Comparison of ENCODE assay signal across 8 cellular contexts in genomic region chr5:1816495-1817089, GRCh38. TPM values are rescaled to one million over a fixed set of nuclear protein-coding genes. Genes with fewer than 3 reads are reported as not detected.
DNase-seq lines count a peak whose midpoint lies in the region; ATAC-seq and TF ChIP-seq lines count a peak whose summit lies in the region.
"Not testable (repeated sequence)": the region's sequence is repeated elsewhere in the genome, so short reads cannot be mapped to it uniquely, and the experiment has no call there.

No MANE protein-coding gene starts in this region.

- not testable (repeated sequence) for H3K27me3 ChIP-seq in cardiac muscle cell, upper lobe of right lung

- not testable (repeated sequence) for H3K27ac ChIP-seq in HEK293 (ENCODE audit: extremely low read depth, low read depth, low read length); upper lobe of right lung
- H3K27ac ChIP-seq in cardiac muscle cell, result peak overlapping the region; percentile 23

- H3K36me3 Mint-ChIP-seq in WTC11, result peaks cover 91% of the 10 kb centered on the region
- H3K36me3 Mint-ChIP-seq in activated T-helper 17 cell treated with anti-CD3 and anti-CD28 coated beads, Interleukin-2, amount 50 U/mL, for 72 hours (ENCODE audit: low read depth), result peaks cover 100% of the 10 kb centered on the region
- H3K36me3 Mint-ChIP-seq in chondrocyte (ENCODE audit: low read depth), result peaks cover 62% of the 10 kb centered on the region
- peaks cover 44% of the 10 kb centered on the region for H3K36me3 Mint-ChIP-seq in natural killer cell treated with Interleukin-12 subunit alpha and Interleukin-12 subunit beta and Interleukin-15 and Interleukin-18, amount 100 ng/mL, for 72 hours
- H3K36me3 Mint-ChIP-seq in stimulated activated effector memory CD8-positive, alpha-beta T cell treated with anti-CD3 and anti-CD28 coated beads, Interleukin-12 subunit alpha, Interleukin-12 subunit beta, amount 100 ng/mL, for 72 hours, result peaks cover 94% of the 10 kb centered on the region

- H3K9me3 Mint-ChIP-seq in WTC11; activated T-helper 17 cell treated with anti-CD3 and anti-CD28 coated beads, Interleukin-2, amount 50 U/mL, for 72 hours; chondrocyte (ENCODE audit: low read depth); natural killer cell treated with Interleukin-12 subunit alpha and Interleukin-12 subunit beta and Interleukin-15 and Interleukin-18, amount 100 ng/mL, for 72 hours; stimulated activated effector memory CD8-positive, alpha-beta T cell treated with anti-CD3 and anti-CD28 coated beads, Interleukin-12 subunit alpha, Interleukin-12 subunit beta, amount 100 ng/mL, for 72 hours: not testable (repeated sequence)

- H3K4me3 Mint-ChIP-seq in WTC11; activated T-helper 17 cell treated with anti-CD3 and anti-CD28 coated beads, Interleukin-2, amount 50 U/mL, for 72 hours; chondrocyte (ENCODE audit: unreplicated experiment); natural killer cell treated with Interleukin-12 subunit alpha and Interleukin-12 subunit beta and Interleukin-15 and Interleukin-18, amount 100 ng/mL, for 72 hours; stimulated activated effector memory CD8-positive, alpha-beta T cell treated with anti-CD3 and anti-CD28 coated beads, Interleukin-12 subunit alpha, Interleukin-12 subunit beta, amount 100 ng/mL, for 72 hours: not testable (repeated sequence)

- H3K27me3 Mint-ChIP-seq in WTC11 (ENCODE audit: low read depth); activated T-helper 17 cell treated with anti-CD3 and anti-CD28 coated beads, Interleukin-2, amount 50 U/mL, for 72 hours; chondrocyte (ENCODE audit: low read depth); natural killer cell treated with Interleukin-12 subunit alpha and Interleukin-12 subunit beta and Interleukin-15 and Interleukin-18, amount 100 ng/mL, for 72 hours: not testable (repeated sequence)

- intact Hi-C loops in upper lobe of right lung (cut with DNase I), result not testable (repeated sequence)

- not testable (repeated sequence) for H3K4me1 ChIP-seq in HEK293 (ENCODE audit: control insufficient read depth, insufficient read depth, low read length); cardiac muscle cell (ENCODE audit: low read depth); upper lobe of right lung

- not testable (repeated sequence) for ATAC-seq in WTC11; activated T-helper 17 cell treated with anti-CD3 and anti-CD28 coated beads, Interleukin-2, amount 50 U/mL, for 72 hours (replicated peaks); natural killer cell treated with Interleukin-12 subunit alpha and Interleukin-12 subunit beta and Interleukin-15 and Interleukin-18, amount 100 ng/mL, for 72 hours; stimulated activated effector memory CD8-positive, alpha-beta T cell treated with anti-CD3 and anti-CD28 coated beads, Interleukin-12 subunit alpha, Interleukin-12 subunit beta, amount 100 ng/mL, for 72 hours; upper lobe of right lung

- H3K36me3 ChIP-seq in HEK293 (ENCODE audit: control insufficient read depth in 2 of 2, insufficient read depth in 1 of 2, low read length in 2 of 2) (peaks cover 46 to 99% of the 10 kb centered on the region in 2 experiments), cardiac muscle cell (peaks cover 62% of the 10 kb centered on the region), upper lobe of right lung (peaks cover 76% of the 10 kb centered on the region)

- CTCF ChIA-PET in HEK293 (lab: Yijun Ruan, JAX), result not testable (repeated sequence)
- CTCF ChIA-PET in WTC11 (lab: Charles Lee), result interaction anchor here (1.2 kb wide), 1 partner anchor 147 kb away, joined by 3 read pairs; no protein-coding TSS in a partner anchor

- H3K27ac Mint-ChIP-seq in WTC11 (peak overlapping the region; percentile 70), chondrocyte (ENCODE audit: unreplicated experiment) (peak overlapping the region; percentile 46)
- peak overlapping the region; percentile 56 for H3K27ac Mint-ChIP-seq in activated T-helper 17 cell treated with anti-CD3 and anti-CD28 coated beads, Interleukin-2, amount 50 U/mL, for 72 hours
- H3K27ac Mint-ChIP-seq in natural killer cell treated with Interleukin-12 subunit alpha and Interleukin-12 subunit beta and Interleukin-15 and Interleukin-18, amount 100 ng/mL, for 72 hours, result not testable (repeated sequence)
- peak overlapping the region; percentile 29 for H3K27ac Mint-ChIP-seq in stimulated activated effector memory CD8-positive, alpha-beta T cell treated with anti-CD3 and anti-CD28 coated beads, Interleukin-12 subunit alpha, Interleukin-12 subunit beta, amount 100 ng/mL, for 72 hours

- DNase-seq in WTC11 (ENCODE audit: low spot score); chondrocyte (ENCODE audit: low spot score); cardiac muscle cell (ENCODE audit: low read depth in 1 of 2, low spot score in 1 of 2); stimulated activated effector memory CD8-positive, alpha-beta T cell treated with anti-CD3 and anti-CD28 coated beads, Interleukin-12 subunit alpha, Interleukin-12 subunit beta, amount 100 ng/mL, for 72 hours (ENCODE audit: low spot score in 2 of 2): not testable (repeated sequence)
- peak; percentile 5 for DNase-seq in natural killer cell treated with Interleukin-12 subunit alpha and Interleukin-12 subunit beta and Interleukin-15 and Interleukin-18, amount 100 ng/mL, for 72 hours (ENCODE audit: low spot score)
- peak; percentile 6 for DNase-seq in upper lobe of right lung

- H3K9me3 ChIP-seq in HEK293 (ENCODE audit: control insufficient read depth, insufficient read depth, low read depth, low read length); cardiac muscle cell (ENCODE audit: low read depth); upper lobe of right lung: not testable (repeated sequence)

- H3K4me1 Mint-ChIP-seq in WTC11, result peaks cover 21% of the 10 kb centered on the region
- not testable (repeated sequence) for H3K4me1 Mint-ChIP-seq in activated T-helper 17 cell treated with anti-CD3 and anti-CD28 coated beads, Interleukin-2, amount 50 U/mL, for 72 hours; chondrocyte (ENCODE audit: low read depth); natural killer cell treated with Interleukin-12 subunit alpha and Interleukin-12 subunit beta and Interleukin-15 and Interleukin-18, amount 100 ng/mL, for 72 hours (ENCODE audit: low read depth in 2 of 2); stimulated activated effector memory CD8-positive, alpha-beta T cell treated with anti-CD3 and anti-CD28 coated beads, Interleukin-12 subunit alpha, Interleukin-12 subunit beta, amount 100 ng/mL, for 72 hours

- POLR2A ChIA-PET in HEK293 (lab: Yijun Ruan, JAX); WTC11 (lab: Charles Lee): not testable (repeated sequence)

- not testable (repeated sequence) for H3K4me3 ChIP-seq in HEK293 (ENCODE audit: low read depth, low read length); cardiac muscle cell; upper lobe of right lung

- TF ChIP-seq CTCF in HEK293 (tag by site-specific recombination; IDR thresholded peaks at IDR 0.05); WTC11 (IDR thresholded peaks at IDR 0.05); chondrocyte (IDR thresholded peaks at IDR 0.05); cardiac muscle cell (IDR thresholded peaks at IDR 0.05; ENCODE audit: low read depth, low read length); upper lobe of right lung (IDR thresholded peaks at IDR 0.05): not testable (repeated sequence)

TF ChIP-seq in HEK293, 187 proteins besides CTCF, POLR2A, EP300 and RAD21:
- TF ChIP-seq EGR2 (tag by site-specific recombination; IDR thresholded peaks at IDR 0.05; ENCODE audit: low read depth) (peak; percentile 86), ZFHX2 (tag by site-specific recombination; conservative IDR thresholded peaks at IDR 0.05) (peak; percentile 47), PRDM1 (tag by site-specific recombination; IDR thresholded peaks at IDR 0.05) (peak; percentile 97)

RNA-seq across cellular contexts. Expression of gene NDUFS6, which starts 15.4 kb away (rescaled TPM):
- 75.8 to 84.3 TPM (median 77.4 TPM) in 3 replicates for total RNA-seq in WTC11 (2021)
- total RNA-seq in activated T-helper 17 cell treated with anti-CD3 and anti-CD28 coated beads, Interleukin-2, amount 50 U/mL, for 72 hours, result 10 to 100 TPM; 13.0 to 35.1 TPM
- total RNA-seq in chondrocyte, result 23.7 to 31.3 TPM (median 25.7 TPM) in 3 replicates
- total RNA-seq in cardiac muscle cell, result 141 and 286 TPM in 2 replicates
- 281 and 371 TPM in 2 replicates for polyA plus RNA-seq in cardiac muscle cell
- total RNA-seq in natural killer cell treated with Interleukin-12 subunit alpha and Interleukin-12 subunit beta and Interleukin-15 and Interleukin-18, amount 100 ng/mL, for 72 hours, result 10 to 100 TPM; 25.3 to 35.5 TPM
- total RNA-seq in upper lobe of right lung, result 23.5 TPM

RNA-seq across cellular contexts. Expression of gene MRPL36, which starts 17.0 kb away (rescaled TPM):
- 52.8 to 61.2 TPM (median 55.9 TPM) in 3 replicates for total RNA-seq in WTC11 (2021)
- total RNA-seq in activated T-helper 17 cell treated with anti-CD3 and anti-CD28 coated beads, Interleukin-2, amount 50 U/mL, for 72 hours, result 10 to 100 TPM; 50.3 to 74.0 TPM
- 37.4 to 50.8 TPM (median 48.3 TPM) in 3 replicates for total RNA-seq in chondrocyte
- total RNA-seq in cardiac muscle cell, result 73.9 and 101 TPM in 2 replicates
- polyA plus RNA-seq in cardiac muscle cell, result 195 and 206 TPM in 2 replicates
- 10 to 100 TPM; 45.3 to 62.7 TPM for total RNA-seq in natural killer cell treated with Interleukin-12 subunit alpha and Interleukin-12 subunit beta and Interleukin-15 and Interleukin-18, amount 100 ng/mL, for 72 hours
- 29.4 TPM for total RNA-seq in upper lobe of right lung
